1 cellular context compared by ENCODE assay signal in genomic region chr20:9408422-9409300, GRCh38.
TF ChIP-seq lines count a peak whose summit lies in the region.

No MANE protein-coding gene starts in this region.

TF ChIP-seq in HepG2, 621 proteins besides CTCF, POLR2A, EP300 and RAD21 (continued from another document):
- TF ChIP-seq ZFP91 (CRISPR knock-in tag; IDR thresholded peaks at IDR 0.05; ENCODE audit: borderline replicate concordance) (no peak), SCMH1 (CRISPR knock-in tag; IDR thresholded peaks at IDR 0.05; ENCODE audit: borderline replicate concordance) (no peak), ZNF709 (CRISPR knock-in tag; IDR thresholded peaks at IDR 0.05) (no peak)
